ENCODE assay signal across 16 cellular contexts in the genomic region with DNA sequence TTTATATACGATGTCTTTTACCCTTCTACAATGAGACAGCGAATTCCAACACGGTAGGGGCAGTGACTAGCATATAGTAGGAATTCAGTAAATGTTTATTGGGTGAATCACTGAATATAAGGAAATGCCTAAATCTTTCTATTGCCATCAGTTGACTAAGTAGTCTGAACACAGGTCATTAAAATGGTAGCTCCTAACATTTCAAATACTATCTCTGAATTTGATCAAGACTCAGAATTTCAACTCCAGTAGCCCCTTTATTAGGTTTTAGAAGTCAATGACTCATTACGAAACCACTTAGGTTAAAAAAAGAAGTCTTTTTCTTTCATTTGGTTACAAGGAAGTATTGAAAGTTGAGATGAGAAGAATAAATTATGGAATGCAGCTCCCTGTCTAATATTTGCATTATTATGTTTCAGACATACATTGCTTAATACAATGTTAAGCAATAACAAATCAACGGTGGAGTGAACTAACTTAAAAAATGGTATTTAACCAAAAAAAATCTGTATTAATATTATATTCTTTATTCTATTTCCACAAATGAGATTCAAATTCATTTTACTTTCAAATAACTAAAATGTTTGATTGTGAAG.
DNase-seq lines count a peak whose midpoint lies in the region; ATAC-seq, FAIRE-seq and TF ChIP-seq lines count a peak whose summit lies in the region.
"Had no signal": no experiment of that assay in that cellular context is flagged by ENCODE, and none has a peak within 500 bp of the region (broad histone marks: within the 10 kb centered on the region; RNA-seq: fewer than 3 reads in every experiment).

No MANE protein-coding gene starts in this region.

- H3K4me3 ChIP-seq in A549: no peak overlapping the region
- no peak overlapping the region for H3K4me3 ChIP-seq in HFF-Myc (replicated peaks; ENCODE audit: low read depth, low read length)
- no peak overlapping the region for H3K4me3 ChIP-seq in adipocyte (ENCODE audit: low read length)
- H3K4me3 ChIP-seq in spleen: no peak overlapping the region
- H3K4me3 ChIP-seq: esophagus muscularis mucosa, left ventricle myocardium inferior, Peyer's patch, stomach had no signal

- CTCF ChIA-PET in A549 (lab: Yijun Ruan, JAX): interaction anchor here (1.2 kb wide), 2 partner anchors 11 to 426 kb away, joined by 4 to 6 read pairs; no protein-coding TSS in a partner anchor

- FAIRE-seq in A549 (lab: Jason Lieb, UNC): peak; percentile 88
- FAIRE-seq: TTC549 had no signal

- peak; percentile 80 to 83 for TF ChIP-seq EP300 in A549 (IDR thresholded peaks at IDR 0.05)

- WGBS in A549 (ENCODE audit: missing lambda C conversion rate): 4% methylated on average over 5 of the region's 5 CpGs
- 85 to 96% (median 92%) methylated on average over 5 of the region's 5 CpGs for whole genome bisulfite sequencing in spleen, 5 donors

- H3K9ac ChIP-seq in adipocyte (ENCODE audit: low read length): no peak overlapping the region

- peak overlapping the region; percentile 67 for H3K4me2 ChIP-seq in A549

- H3K27me3 ChIP-seq in adipocyte (replicated peaks; ENCODE audit: control insufficient read depth, insufficient read depth, low read length) (no peaks in the 10 kb centered on the region), spleen (replicated peaks in 1 of 7) (no peaks in the 10 kb centered on the region)
- H3K27me3 ChIP-seq: esophagus muscularis mucosa, neutrophil, Peyer's patch, stomach had no signal

- H3K27ac ChIP-seq in A549 (peak overlapping the region; percentile 86 to 89), spleen (no peak overlapping the region)
- H3K27ac ChIP-seq: esophagus muscularis mucosa, left ventricle myocardium inferior, neutrophil, Peyer's patch, stomach had no signal

- POLR2A ChIA-PET in A549 (lab: Yijun Ruan, JAX): no interaction called here

- peak in 1 of 2 experiments; percentile 28; a peak in 3 of 5 replicates for TF ChIP-seq RAD21 in A549 (conservative IDR thresholded peaks at IDR 0.05 in 1 of 2, IDR thresholded peaks at IDR 0.05 in 1 of 2)

- no peaks in the 10 kb centered on the region for H3K36me3 ChIP-seq in adipocyte (ENCODE audit: control insufficient read depth, insufficient read depth, low read length, severe bottlenecking)
- H3K36me3 ChIP-seq in spleen: no peaks in the 10 kb centered on the region
- H3K36me3 ChIP-seq: esophagus muscularis mucosa, left ventricle myocardium inferior, neutrophil, Peyer's patch, stomach had no signal

- H3K4me1 ChIP-seq in A549: peaks cover 29% of the 10 kb centered on the region
- H3K4me1 ChIP-seq in adipocyte (ENCODE audit: control insufficient read depth, insufficient read depth, low read length): no peaks in the 10 kb centered on the region
- H3K4me1 ChIP-seq in spleen: no peaks in the 10 kb centered on the region
- H3K4me1 ChIP-seq: esophagus muscularis mucosa, left ventricle myocardium inferior, Peyer's patch, stomach had no signal

- ATAC-seq in A549 (peak; percentile 98 to 99), GM21367 (IDR thresholded peaks at IDR 0.05; ENCODE audit: unreplicated experiment) (no peak)

- peak; percentile 27 to 89 for DNase-seq in A549 (ENCODE audit: low read depth in 1 of 2, low spot score in 1 of 2)
- DNase-seq in HFF-Myc (ENCODE audit: extremely low read depth, low read depth): peak; percentile 79
- DNase-seq in adipocyte (ENCODE audit: low read depth): peak; percentile 44
- DNase-seq in foreskin melanocyte: peak; percentile 23
- DNase-seq in middle frontal gyrus (ENCODE audit: extremely low spot score, low spot score): no peak
- DNase-seq in stimulated activated CD4-positive, alpha-beta T cell treated with anti-CD3 and anti-CD28 coated beads, Interleukin-2, amount 100 ng/mL, for 48 hours: no peak
- no peak for DNase-seq in spleen
- DNase-seq: aorta; left ventricle myocardium inferior; Peyer's patch; stimulated activated CD4-positive, alpha-beta T cell treated with anti-CD3 and anti-CD28 coated beads, Interleukin-4, amount 100 ng/mL, for 4 hours; stomach had no signal

- no peak for TF ChIP-seq POLR2A in A549 (IDR thresholded peaks at IDR 0.05; ENCODE audit: low read length)
- TF ChIP-seq POLR2A in spleen (IDR thresholded peaks at IDR 0.05): no peak

- H3K9me3 ChIP-seq in A549: no peaks in the 10 kb centered on the region
- no peaks in the 10 kb centered on the region for H3K9me3 ChIP-seq in adipocyte (ENCODE audit: control insufficient read depth, low read length)
- H3K9me3 ChIP-seq in spleen: no peaks in the 10 kb centered on the region
- H3K9me3 ChIP-seq: esophagus muscularis mucosa, left ventricle myocardium inferior, neutrophil, Peyer's patch, stomach had no signal

- intact Hi-C loops in spleen (cut with DNase I; ENCODE audit: low total_unique reads): no loop called here

- TF ChIP-seq CTCF in A549 (IDR thresholded peaks at IDR 0.05) (no peak), HFF-Myc (IDR thresholded peaks at IDR 0.05; ENCODE audit: low read depth, low read length, missing control alignments) (no peak), spleen (IDR thresholded peaks at IDR 0.05 in 8 of 11, conservative IDR thresholded peaks at IDR 0.05 in 3 of 11) (no peak)

TF ChIP-seq in A549, 52 proteins besides CTCF, POLR2A, EP300 and RAD21:
- peak; percentile 89 to 98; a peak in 3 of 4 replicates for TF ChIP-seq CEBPB (IDR thresholded peaks at IDR 0.05)
- TF ChIP-seq JUNB (IDR thresholded peaks at IDR 0.05): peak; percentile 87
- no peak for TF ChIP-seq ZC3H11A (IDR thresholded peaks at IDR 0.05)
- no peak for TF ChIP-seq POLR2AphosphoS2 (conservative IDR thresholded peaks at IDR 0.05; ENCODE audit: low read length)
- TF ChIP-seq, protein P1, sequence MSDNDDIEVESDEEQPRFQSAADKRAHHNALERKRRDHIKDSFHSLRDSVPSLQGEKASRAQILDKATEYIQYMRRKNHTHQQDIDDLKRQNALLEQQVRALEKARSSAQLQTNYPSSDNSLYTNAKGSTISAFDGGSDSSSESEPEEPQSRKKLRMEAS (IDR thresholded peaks at IDR 0.05): peak; percentile 33; the same call in 1 of the 2 replicates
- TF ChIP-seq ZFP36 (IDR thresholded peaks at IDR 0.05; ENCODE audit: borderline replicate concordance, partially characterized antibody): no peak
- no peak for TF ChIP-seq NPAS2 (CRISPR knock-in tag; IDR thresholded peaks at IDR 0.05; ENCODE audit: borderline replicate concordance)
- TF ChIP-seq JUN (IDR thresholded peaks at IDR 0.05): peak; percentile 26 to 51; a peak in 2 of 5 replicates
- peak; percentile 90 for TF ChIP-seq MAFK (IDR thresholded peaks at IDR 0.05; ENCODE audit: partially characterized antibody)
- peak; percentile 41; the same call in 1 of the 2 replicates for TF ChIP-seq HES2 (IDR thresholded peaks at IDR 0.05)
- no peak for TF ChIP-seq RCOR1 (IDR thresholded peaks at IDR 0.05; ENCODE audit: low read depth, low read length)
- peak; percentile 29; the same call in 1 of the 3 replicates for TF ChIP-seq SMC3 (IDR thresholded peaks at IDR 0.05)
- no peak for TF ChIP-seq CBX2 (IDR thresholded peaks at IDR 0.05; ENCODE audit: borderline replicate concordance, low read depth)
- TF ChIP-seq GATA3 (IDR thresholded peaks at IDR 0.05; ENCODE audit: borderline replicate concordance): peak; percentile 94
- peak; percentile 76 for TF ChIP-seq FOSL2 (IDR thresholded peaks at IDR 0.05)
- TF ChIP-seq FOSL2 (CRISPR knock-in tag; IDR thresholded peaks at IDR 0.05): peak; percentile 96
- TF ChIP-seq HDAC2 (IDR thresholded peaks at IDR 0.05): no peak
- TF ChIP-seq FOSB (CRISPR knock-in tag; IDR thresholded peaks at IDR 0.05): no peak
- peak; percentile 60 for TF ChIP-seq NFE2L2 (conservative IDR thresholded peaks at IDR 0.05; ENCODE audit: low read length)
- no peak for TF ChIP-seq PHF8 (IDR thresholded peaks at IDR 0.05; ENCODE audit: borderline replicate concordance, low read depth)

Comparison
In these comparisons a context has a peak if more than half of its experiments do, and no peak if none do; other contexts are left out.
1. DNase-seq: peak in A549 (2 of 2), HFF-Myc (single experiment), adipocyte (single experiment) and foreskin melanocyte (single experiment); none in middle frontal gyrus (single experiment), stimulated activated CD4-positive, alpha-beta T cell treated with anti-CD3 and anti-CD28 coated beads, Interleukin-2, amount 100 ng/mL, for 48 hours (0 of 2) and spleen (single experiment).
2. H3K27ac ChIP-seq: peak in A549 (2 of 2); none in spleen (0 of 8).